2 cellular contexts compared by ENCODE assay signal in the genomic region with DNA sequence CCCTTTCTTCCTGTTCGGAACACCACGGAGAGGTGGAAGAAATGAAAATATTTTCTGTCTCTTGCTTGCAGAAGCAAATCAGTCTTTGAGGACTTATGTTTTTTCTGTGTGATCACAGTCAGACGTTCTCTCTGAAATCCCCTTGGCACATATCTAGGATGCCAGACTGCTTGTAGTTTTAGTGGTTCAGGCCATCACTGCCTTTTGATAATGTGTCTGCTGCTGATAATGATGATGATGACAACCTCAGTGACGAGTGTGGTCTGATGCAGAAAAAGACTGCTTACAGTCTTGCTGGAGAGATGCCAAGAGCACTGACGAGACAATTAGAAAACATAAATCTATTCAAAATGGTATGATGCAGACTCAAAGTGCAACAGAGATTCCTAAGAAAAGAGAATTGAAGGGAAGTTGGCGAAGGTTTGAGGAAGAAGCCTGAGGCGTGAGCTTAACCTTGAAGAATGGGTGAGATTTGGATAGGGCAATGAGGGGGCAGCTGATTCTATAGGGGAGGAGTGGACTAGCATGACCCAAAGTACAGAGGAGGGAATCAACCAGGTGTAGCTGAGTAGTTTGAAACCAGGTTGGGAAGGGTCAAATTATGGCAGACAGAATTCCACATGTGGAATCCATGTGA.
TF ChIP-seq lines count a peak whose summit lies in the region.

No MANE protein-coding gene starts in this region.

TF ChIP-seq in A549, 52 proteins besides CTCF, POLR2A, EP300 and RAD21:
- TF ChIP-seq MAFK (IDR thresholded peaks at IDR 0.05; ENCODE audit: partially characterized antibody), result no peak
- TF ChIP-seq SREBF2 (IDR thresholded peaks at IDR 0.05), result no peak
- no peak for TF ChIP-seq GATA3 (IDR thresholded peaks at IDR 0.05; ENCODE audit: borderline replicate concordance)
- TF ChIP-seq, protein P1, sequence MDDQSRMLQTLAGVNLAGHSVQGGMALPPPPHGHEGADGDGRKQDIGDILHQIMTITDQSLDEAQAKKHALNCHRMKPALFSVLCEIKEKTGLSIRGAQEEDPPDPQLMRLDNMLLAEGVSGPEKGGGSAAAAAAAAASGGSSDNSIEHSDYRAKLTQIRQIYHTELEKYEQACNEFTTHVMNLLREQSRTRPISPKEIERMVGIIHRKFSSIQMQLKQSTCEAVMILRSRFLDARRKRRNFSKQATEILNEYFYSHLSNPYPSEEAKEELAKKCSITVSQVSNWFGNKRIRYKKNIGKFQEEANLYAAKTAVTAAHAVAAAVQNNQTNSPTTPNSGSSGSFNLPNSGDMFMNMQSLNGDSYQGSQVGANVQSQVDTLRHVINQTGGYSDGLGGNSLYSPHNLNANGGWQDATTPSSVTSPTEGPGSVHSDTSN (IDR thresholded peaks at IDR 0.05), result no peak
- TF ChIP-seq FOSB (CRISPR knock-in tag; IDR thresholded peaks at IDR 0.05), result no peak
- no peak for TF ChIP-seq EHMT2 (IDR thresholded peaks at IDR 0.05; ENCODE audit: low read depth)
- no peak for TF ChIP-seq NFE2L2 (conservative IDR thresholded peaks at IDR 0.05; ENCODE audit: low read length)
- TF ChIP-seq, protein P2, sequence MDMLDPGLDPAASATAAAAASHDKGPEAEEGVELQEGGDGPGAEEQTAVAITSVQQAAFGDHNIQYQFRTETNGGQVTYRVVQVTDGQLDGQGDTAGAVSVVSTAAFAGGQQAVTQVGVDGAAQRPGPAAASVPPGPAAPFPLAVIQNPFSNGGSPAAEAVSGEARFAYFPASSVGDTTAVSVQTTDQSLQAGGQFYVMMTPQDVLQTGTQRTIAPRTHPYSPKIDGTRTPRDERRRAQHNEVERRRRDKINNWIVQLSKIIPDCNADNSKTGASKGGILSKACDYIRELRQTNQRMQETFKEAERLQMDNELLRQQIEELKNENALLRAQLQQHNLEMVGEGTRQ (IDR thresholded peaks at IDR 0.05), result no peak
- no peak for TF ChIP-seq RNF2 (IDR thresholded peaks at IDR 0.05; ENCODE audit: borderline replicate concordance, low read depth)
- no peak for TF ChIP-seq ESRRA (IDR thresholded peaks at IDR 0.05; ENCODE audit: borderline replicate concordance, low read length)
- TF ChIP-seq, protein P3, sequence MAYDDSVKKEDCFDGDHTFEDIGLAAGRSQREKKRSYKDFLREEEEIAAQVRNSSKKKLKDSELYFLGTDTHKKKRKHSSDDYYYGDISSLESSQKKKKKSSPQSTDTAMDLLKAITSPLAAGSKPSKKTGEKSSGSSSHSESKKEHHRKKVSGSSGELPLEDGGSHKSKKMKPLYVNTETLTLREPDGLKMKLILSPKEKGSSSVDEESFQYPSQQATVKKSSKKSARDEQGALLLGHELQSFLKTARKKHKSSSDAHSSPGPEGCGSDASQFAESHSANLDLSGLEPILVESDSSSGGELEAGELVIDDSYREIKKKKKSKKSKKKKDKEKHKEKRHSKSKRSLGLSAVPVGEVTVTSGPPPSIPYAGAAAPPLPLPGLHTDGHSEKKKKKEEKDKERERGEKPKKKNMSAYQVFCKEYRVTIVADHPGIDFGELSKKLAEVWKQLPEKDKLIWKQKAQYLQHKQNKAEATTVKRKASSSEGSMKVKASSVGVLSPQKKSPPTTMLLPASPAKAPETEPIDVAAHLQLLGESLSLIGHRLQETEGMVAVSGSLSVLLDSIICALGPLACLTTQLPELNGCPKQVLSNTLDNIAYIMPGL (CRISPR knock-in tag; IDR thresholded peaks at IDR 0.05; ENCODE audit: borderline replicate concordance), result no peak

TF ChIP-seq in SK-N-SH, 30 proteins besides CTCF, POLR2A, EP300 and RAD21:
- TF ChIP-seq, protein P4, sequence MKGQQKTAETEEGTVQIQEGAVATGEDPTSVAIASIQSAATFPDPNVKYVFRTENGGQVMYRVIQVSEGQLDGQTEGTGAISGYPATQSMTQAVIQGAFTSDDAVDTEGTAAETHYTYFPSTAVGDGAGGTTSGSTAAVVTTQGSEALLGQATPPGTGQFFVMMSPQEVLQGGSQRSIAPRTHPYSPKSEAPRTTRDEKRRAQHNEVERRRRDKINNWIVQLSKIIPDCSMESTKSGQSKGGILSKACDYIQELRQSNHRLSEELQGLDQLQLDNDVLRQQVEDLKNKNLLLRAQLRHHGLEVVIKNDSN (IDR thresholded peaks at IDR 0.05; ENCODE audit: borderline replicate concordance, low read depth), result no peak
- TF ChIP-seq FOSL2 (IDR thresholded peaks at IDR 0.05; ENCODE audit: borderline replicate concordance, low read depth), result no peak
